Comparison of ENCODE assay signal across 27 cellular contexts in the genomic region with DNA sequence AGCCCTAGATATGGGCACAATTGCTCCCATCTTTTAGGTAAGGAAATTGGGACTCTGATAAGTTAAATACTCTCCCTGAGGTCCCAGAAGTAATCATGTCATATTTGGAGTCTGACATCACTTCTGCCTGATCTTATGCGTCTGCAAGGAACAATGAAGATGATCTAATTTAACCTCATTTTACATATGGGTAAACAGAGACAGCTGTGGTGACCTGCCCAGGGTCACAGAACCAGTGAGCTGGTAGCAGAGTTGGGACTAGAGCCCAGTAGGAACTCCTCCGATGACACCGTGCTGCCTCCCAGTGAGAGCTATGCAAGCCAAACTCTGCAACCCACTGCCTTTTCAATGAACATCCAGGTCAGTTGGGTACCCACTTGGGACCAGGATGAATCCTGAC. TPM values are rescaled to one million over a fixed set of nuclear protein-coding genes. Genes with fewer than 3 reads are reported as not detected.
DNase-seq lines count a peak whose midpoint lies in the region; ATAC-seq, FAIRE-seq and TF ChIP-seq lines count a peak whose summit lies in the region.
"Had no signal": no experiment of that assay in that cellular context is flagged by ENCODE, and none has a peak within 500 bp of the region (broad histone marks: within the 10 kb centered on the region; RNA-seq: fewer than 3 reads in every experiment).

No MANE protein-coding gene starts in this region.

- H3K79me2 ChIP-seq in astrocyte (ENCODE audit: insufficient read depth, low read length), result no peaks in the 10 kb centered on the region
- no peaks in the 10 kb centered on the region for H3K79me2 ChIP-seq in osteoblast (ENCODE audit: insufficient read depth, low read length)

- H2AFZ ChIP-seq in astrocyte (ENCODE audit: low read depth, low read length) (no peak overlapping the region), osteoblast (ENCODE audit: low read length) (peak overlapping the region; percentile 24)

- peaks cover 9% of the 10 kb centered on the region for H3K4me1 Mint-ChIP-seq in astrocyte (ENCODE audit: low read depth, unreplicated experiment)
- peaks cover 29% of the 10 kb centered on the region for H3K4me1 Mint-ChIP-seq in endothelial cell (ENCODE audit: unreplicated experiment)
- H3K4me1 Mint-ChIP-seq in stimulated activated memory B cell treated with anti-CD40 and anti-IgM and Interleukin-4, amounts not matched to agents 10 μg/mL and 1 μg/mL and 100 μg/mL, for 72 hours, result no peaks in the 10 kb centered on the region
- H3K4me1 Mint-ChIP-seq: activated B cell treated with CpG ODN at 0.5 μM for 24 hours; activated naive CD8-positive, alpha-beta T cell treated with anti-CD3 and anti-CD28 coated beads for 36 hours had no signal

- H3K4me3 ChIP-seq in astrocyte (ENCODE audit: insufficient read depth, low read depth, low read length) (no peak overlapping the region), heart right ventricle (no peak overlapping the region), osteoblast (ENCODE audit: insufficient read depth, low read length) (no peak overlapping the region)
- H3K4me3 ChIP-seq: ascending aorta, skin epidermis, testis, vagina had no signal

- H3K36me3 ChIP-seq in astrocyte (ENCODE audit: insufficient read depth, low read length) (no peaks in the 10 kb centered on the region), heart right ventricle (no peaks in the 10 kb centered on the region), osteoblast (ENCODE audit: insufficient read depth, low read length) (no peaks in the 10 kb centered on the region)
- H3K36me3 ChIP-seq: ascending aorta, vagina had no signal

- no peaks in the 10 kb centered on the region for H3K36me3 Mint-ChIP-seq in astrocyte (ENCODE audit: low read depth, unreplicated experiment)
- H3K36me3 Mint-ChIP-seq in endothelial cell (ENCODE audit: low read depth, unreplicated experiment), result peaks cover 6% of the 10 kb centered on the region
- no peaks in the 10 kb centered on the region for H3K36me3 Mint-ChIP-seq in stimulated activated memory B cell treated with anti-CD40 and anti-IgM and Interleukin-4, amounts not matched to agents 10 μg/mL and 1 μg/mL and 100 μg/mL, for 72 hours
- H3K36me3 Mint-ChIP-seq: activated CD4-positive, alpha-beta memory T cell treated with anti-CD3 and anti-CD28 coated beads for 36 hours; activated naive CD8-positive, alpha-beta T cell treated with anti-CD3 and anti-CD28 coated beads for 36 hours had no signal

- no peak overlapping the region for H3K9ac ChIP-seq in astrocyte (ENCODE audit: low read length)

- FAIRE-seq in astrocyte (lab: Jason Lieb, UNC), result no peak
- FAIRE-seq: GM12892 had no signal

- intact Hi-C loops in heart right ventricle (cut with DNase I), result no loop called here

- H3K27ac ChIP-seq in astrocyte (ENCODE audit: low read depth, low read length) (no peak overlapping the region), heart right ventricle (peak overlapping the region in 4 of 10 donors; percentile 32 to 52 (median 36)), osteoblast (ENCODE audit: low read depth, low read length) (no peak overlapping the region)
- H3K27ac ChIP-seq: ascending aorta, epithelial cell of prostate, HL-60, skin epidermis, testis, vagina had no signal

- H3K9me3 ChIP-seq in astrocyte (ENCODE audit: insufficient read depth, low read depth, low read length), result no peaks in the 10 kb centered on the region
- peaks cover 0 to 12% (median 3%) of the 10 kb centered on the region in 11 donors for H3K9me3 ChIP-seq in heart right ventricle
- H3K9me3 ChIP-seq in osteoblast (ENCODE audit: low read depth, low read length), result peaks cover under 1% of the 10 kb centered on the region
- H3K9me3 ChIP-seq: testis, vagina had no signal

- no peak overlapping the region for H3K4me3 Mint-ChIP-seq in astrocyte (ENCODE audit: unreplicated experiment)
- H3K4me3 Mint-ChIP-seq in endothelial cell (ENCODE audit: unreplicated experiment), result no peak overlapping the region
- no peak overlapping the region for H3K4me3 Mint-ChIP-seq in stimulated activated memory B cell treated with anti-CD40 and anti-IgM and Interleukin-4, amounts not matched to agents 10 μg/mL and 1 μg/mL and 100 μg/mL, for 72 hours
- H3K4me3 Mint-ChIP-seq: activated B cell treated with CpG ODN at 0.5 μM for 24 hours; activated CD4-positive, alpha-beta memory T cell treated with anti-CD3 and anti-CD28 coated beads for 36 hours; activated naive CD8-positive, alpha-beta T cell treated with anti-CD3 and anti-CD28 coated beads for 36 hours had no signal

- WGBS in heart right ventricle, 2 donors, result 31 to 40% methylated on average over 3 of the region's 3 CpGs

- H3K4me2 ChIP-seq in astrocyte (ENCODE audit: low read length), result no peak overlapping the region
- no peak overlapping the region for H3K4me2 ChIP-seq in osteoblast (ENCODE audit: insufficient read depth, low read length)

- no peaks in the 10 kb centered on the region for H4K20me1 ChIP-seq in astrocyte (ENCODE audit: insufficient read depth, low read length)
- H4K20me1 ChIP-seq in osteoblast (ENCODE audit: insufficient read depth, low read length), result no peaks in the 10 kb centered on the region

- H3K27me3 Mint-ChIP-seq in astrocyte (ENCODE audit: low read depth, unreplicated experiment) (no peaks in the 10 kb centered on the region), endothelial cell (ENCODE audit: unreplicated experiment) (no peaks in the 10 kb centered on the region)
- H3K27me3 Mint-ChIP-seq in stimulated activated memory B cell treated with anti-CD40 and anti-IgM and Interleukin-4, amounts not matched to agents 10 μg/mL and 1 μg/mL and 100 μg/mL, for 72 hours, result no peaks in the 10 kb centered on the region
- H3K27me3 Mint-ChIP-seq: activated B cell treated with CpG ODN at 0.5 μM for 24 hours; activated CD4-positive, alpha-beta memory T cell treated with anti-CD3 and anti-CD28 coated beads for 36 hours; activated naive CD8-positive, alpha-beta T cell treated with anti-CD3 and anti-CD28 coated beads for 36 hours had no signal

- peak; percentile 30 for DNase-seq in HS-5 (ENCODE audit: low read depth)
- peak; percentile 32 for DNase-seq in astrocyte (ENCODE audit: low read depth)
- DNase-seq in heart right ventricle, result peak in 1 of 2 donors; percentile 31
- DNase-seq in osteoblast (ENCODE audit: insufficient read length, low spot score, missing footprints), result peak; percentile 49
- no peak for DNase-seq in NCI-H345 treated with DMSO at 0.1 percent for 48 hours (lab: John Stamatoyannopoulos, UW; ENCODE audit: unreplicated experiment)
- no peak for DNase-seq in endothelial cell (ENCODE audit: low spot score)
- DNase-seq: activated B cell treated with CpG ODN at 0.5 μM for 24 hours; activated CD4-positive, alpha-beta memory T cell treated with anti-CD3 and anti-CD28 coated beads for 36 hours; activated effector memory CD4-positive, alpha-beta T cell treated with Interleukin-2 at 50 U/mL for 16 hours; activated naive CD8-positive, alpha-beta T cell treated with anti-CD3 and anti-CD28 coated beads for 36 hours; foreskin melanocyte; H7; hippocampal formation; NCI-H2107; NCI-H446 treated with DMSO at 0.1 percent for 48 hours; stimulated activated CD4-positive, alpha-beta T cell treated with anti-CD3 and anti-CD28 coated beads, Interleukin-1b, Interleukin-23, amount 100 ng/mL, for 48 hours; T-helper 9 cell; testis had no signal

- H3K27me3 ChIP-seq in astrocyte (ENCODE audit: insufficient read depth, low read length) (no peaks in the 10 kb centered on the region), heart right ventricle (no peaks in the 10 kb centered on the region), osteoblast (ENCODE audit: insufficient read depth, low read length) (no peaks in the 10 kb centered on the region)
- H3K27me3 ChIP-seq: ascending aorta, testis, vagina had no signal

- TF ChIP-seq CTCF in astrocyte (IDR thresholded peaks at IDR 0.05; ENCODE audit: insufficient read depth, low read depth, low read length) (no peak), heart right ventricle (IDR thresholded peaks at IDR 0.05) (peak in 4 of 9 donors; percentile 9 to 46 (median 40)), osteoblast (IDR thresholded peaks at IDR 0.05; ENCODE audit: extremely low read depth, low read depth, low read length) (no peak), endothelial cell (IDR thresholded peaks at IDR 0.05; ENCODE audit: unreplicated experiment) (no peak)

- H3K4me1 ChIP-seq in astrocyte (ENCODE audit: insufficient read depth, low read length), result no peaks in the 10 kb centered on the region
- peaks cover 0 to 30% (median 19%) of the 10 kb centered on the region in 9 donors for H3K4me1 ChIP-seq in heart right ventricle
- H3K4me1 ChIP-seq in osteoblast (ENCODE audit: insufficient read depth, low read length), result peaks cover 4% of the 10 kb centered on the region
- H3K4me1 ChIP-seq: ascending aorta, testis, vagina had no signal

- no peaks in the 10 kb centered on the region for H3K9me3 Mint-ChIP-seq in astrocyte (ENCODE audit: unreplicated experiment)
- no peaks in the 10 kb centered on the region for H3K9me3 Mint-ChIP-seq in endothelial cell (ENCODE audit: unreplicated experiment)
- H3K9me3 Mint-ChIP-seq in stimulated activated memory B cell treated with anti-CD40 and anti-IgM and Interleukin-4, amounts not matched to agents 10 μg/mL and 1 μg/mL and 100 μg/mL, for 72 hours, result peaks cover 3% of the 10 kb centered on the region

- peak; percentile 25 to 90 (median 79) for ATAC-seq in heart right ventricle
- no peak for ATAC-seq in stimulated activated memory B cell treated with anti-CD40 and anti-IgM and Interleukin-4, amounts not matched to agents 10 μg/mL and 1 μg/mL and 100 μg/mL, for 72 hours

- H3K27ac Mint-ChIP-seq in astrocyte (ENCODE audit: unreplicated experiment) (no peak overlapping the region), endothelial cell (ENCODE audit: unreplicated experiment) (no peak overlapping the region)
- no peak overlapping the region for H3K27ac Mint-ChIP-seq in stimulated activated memory B cell treated with anti-CD40 and anti-IgM and Interleukin-4, amounts not matched to agents 10 μg/mL and 1 μg/mL and 100 μg/mL, for 72 hours
- H3K27ac Mint-ChIP-seq: activated B cell treated with CpG ODN at 0.5 μM for 24 hours; activated CD4-positive, alpha-beta memory T cell treated with anti-CD3 and anti-CD28 coated beads for 36 hours; activated naive CD8-positive, alpha-beta T cell treated with anti-CD3 and anti-CD28 coated beads for 36 hours; progenitor cell of endocrine pancreas had no signal

RNA-seq across cellular contexts. Expression of a gene that starts 17.8 kb away (rescaled TPM):
- total RNA-seq in astrocyte (0.12 and 0.30 TPM in 2 replicates), heart right ventricle (under 1 TPM in 2 of 10 donors, not detected in 8; 0.07 to 0.10 TPM), osteoblast (under 0.01 TPM in 1 of 2 replicates, not detected in the other), endothelial cell (ENCODE audit: unreplicated experiment) (not detected)
- polyA plus RNA-seq in heart right ventricle, result not detected
- total RNA-seq: activated B cell treated with CpG ODN at 0.5 μM for 24 hours; activated CD4-positive, alpha-beta memory T cell treated with anti-CD3 and anti-CD28 coated beads for 36 hours; activated naive CD8-positive, alpha-beta T cell treated with anti-CD3 and anti-CD28 coated beads for 36 hours; ascending aorta; H7; OCI-LY7; progenitor cell of endocrine pancreas; vagina had no signal

Comparison
In these comparisons a context has a peak if more than half of its experiments do, and no peak if none do; other contexts are left out.
1. DNase-seq: peak in HS-5 (single experiment), astrocyte (single experiment) and osteoblast (single experiment); none in NCI-H345 treated with DMSO at 0.1 percent for 48 hours (single experiment) and endothelial cell (single experiment).